In the genomic region with DNA sequence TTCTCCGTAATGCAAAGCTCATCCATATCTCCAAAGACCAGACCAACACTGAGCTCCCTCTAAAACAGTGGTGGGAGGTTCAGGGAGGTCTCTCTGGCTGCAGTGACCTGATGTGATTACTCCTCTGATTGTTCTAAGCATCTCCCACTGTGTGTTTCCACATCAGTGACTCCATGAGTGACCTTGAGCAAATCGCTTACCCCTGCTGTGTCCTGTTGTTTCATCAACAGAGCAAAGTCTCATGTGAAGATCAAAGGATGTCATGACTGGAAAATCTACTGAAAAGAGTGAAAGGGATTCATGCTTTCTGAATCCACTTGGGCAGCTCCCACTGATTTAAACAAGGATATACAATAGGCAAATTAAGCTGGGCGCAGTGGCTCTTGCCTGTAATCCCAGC, we compare ENCODE assay signal across 1 cellular context.
TF ChIP-seq lines count a peak whose summit lies in the region.

No MANE protein-coding gene starts in this region.

TF ChIP-seq in HepG2, 621 proteins besides CTCF, POLR2A, EP300 and RAD21 (continued from another document and continues in another):
- TF ChIP-seq, protein P1, sequence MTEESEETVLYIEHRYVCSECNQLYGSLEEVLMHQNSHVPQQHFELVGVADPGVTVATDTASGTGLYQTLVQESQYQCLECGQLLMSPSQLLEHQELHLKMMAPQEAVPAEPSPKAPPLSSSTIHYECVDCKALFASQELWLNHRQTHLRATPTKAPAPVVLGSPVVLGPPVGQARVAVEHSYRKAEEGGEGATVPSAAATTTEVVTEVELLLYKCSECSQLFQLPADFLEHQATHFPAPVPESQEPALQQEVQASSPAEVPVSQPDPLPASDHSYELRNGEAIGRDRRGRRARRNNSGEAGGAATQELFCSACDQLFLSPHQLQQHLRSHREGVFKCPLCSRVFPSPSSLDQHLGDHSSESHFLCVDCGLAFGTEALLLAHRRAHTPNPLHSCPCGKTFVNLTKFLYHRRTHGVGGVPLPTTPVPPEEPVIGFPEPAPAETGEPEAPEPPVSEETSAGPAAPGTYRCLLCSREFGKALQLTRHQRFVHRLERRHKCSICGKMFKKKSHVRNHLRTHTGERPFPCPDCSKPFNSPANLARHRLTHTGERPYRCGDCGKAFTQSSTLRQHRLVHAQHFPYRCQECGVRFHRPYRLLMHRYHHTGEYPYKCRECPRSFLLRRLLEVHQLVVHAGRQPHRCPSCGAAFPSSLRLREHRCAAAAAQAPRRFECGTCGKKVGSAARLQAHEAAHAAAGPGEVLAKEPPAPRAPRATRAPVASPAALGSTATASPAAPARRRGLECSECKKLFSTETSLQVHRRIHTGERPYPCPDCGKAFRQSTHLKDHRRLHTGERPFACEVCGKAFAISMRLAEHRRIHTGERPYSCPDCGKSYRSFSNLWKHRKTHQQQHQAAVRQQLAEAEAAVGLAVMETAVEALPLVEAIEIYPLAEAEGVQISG (CRISPR knock-in tag; IDR thresholded peaks at IDR 0.05), result 0 out of 2 replicates have a peak, but pooled peaks have one; percentile 25
- no peak for TF ChIP-seq ZNF7 (CRISPR knock-in tag; IDR thresholded peaks at IDR 0.05)
- TF ChIP-seq ZBTB14 (CRISPR knock-in tag; IDR thresholded peaks at IDR 0.05), result no peak
- TF ChIP-seq ISL2 (CRISPR knock-in tag; IDR thresholded peaks at IDR 0.05), result no peak
- no peak for TF ChIP-seq ARID2 (CRISPR knock-in tag; IDR thresholded peaks at IDR 0.05; ENCODE audit: borderline replicate concordance)
- TF ChIP-seq, protein P2, sequence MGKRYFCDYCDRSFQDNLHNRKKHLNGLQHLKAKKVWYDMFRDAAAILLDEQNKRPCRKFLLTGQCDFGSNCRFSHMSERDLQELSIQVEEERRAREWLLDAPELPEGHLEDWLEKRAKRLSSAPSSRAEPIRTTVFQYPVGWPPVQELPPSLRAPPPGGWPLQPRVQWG (CRISPR knock-in tag; IDR thresholded peaks at IDR 0.05; ENCODE audit: borderline replicate concordance, low read depth), result no peak
- TF ChIP-seq MZF1 (CRISPR knock-in tag; IDR thresholded peaks at IDR 0.05; ENCODE audit: borderline replicate concordance), result no peak
- TF ChIP-seq ZFX (CRISPR knock-in tag; IDR thresholded peaks at IDR 0.05; ENCODE audit: low read depth), result no peak
- TF ChIP-seq ZNF30 (CRISPR knock-in tag; IDR thresholded peaks at IDR 0.05), result no peak
- peak; percentile 84; the same call in 1 of the 2 replicates for TF ChIP-seq FOXK1 (CRISPR knock-in tag; IDR thresholded peaks at IDR 0.05; ENCODE audit: borderline replicate concordance, low read depth)
- TF ChIP-seq MBD4 (IDR thresholded peaks at IDR 0.05; ENCODE audit: borderline replicate concordance, low read length), result no peak; the same call in 1 of the 2 replicates
- 0 out of 2 replicates have a peak, but pooled peaks have one; percentile 25 for TF ChIP-seq ZHX2 (IDR thresholded peaks at IDR 0.05; ENCODE audit: low read depth)
- TF ChIP-seq ZHX2 (CRISPR knock-in tag; IDR thresholded peaks at IDR 0.05; ENCODE audit: borderline replicate concordance), result no peak
- no peak for TF ChIP-seq HMGXB3 (CRISPR knock-in tag; IDR thresholded peaks at IDR 0.05; ENCODE audit: borderline replicate concordance)
- no peak for TF ChIP-seq SYNCRIP (IDR thresholded peaks at IDR 0.05; ENCODE audit: insufficient read depth, low read depth, low read length)
- TF ChIP-seq THYN1 (CRISPR knock-in tag; IDR thresholded peaks at IDR 0.05; ENCODE audit: borderline replicate concordance, low read depth), result no peak
- TF ChIP-seq RERE (CRISPR knock-in tag; IDR thresholded peaks at IDR 0.05; ENCODE audit: low read depth), result no peak
- TF ChIP-seq MAFF (IDR thresholded peaks at IDR 0.05; ENCODE audit: low read depth, low read length), result peak; percentile 41; the same call in 1 of the 2 replicates
- no peak for TF ChIP-seq ZNF282 (IDR thresholded peaks at IDR 0.05; ENCODE audit: partially characterized antibody)
- TF ChIP-seq BORCS8-MEF2B (CRISPR knock-in tag; IDR thresholded peaks at IDR 0.05), result no peak
- TF ChIP-seq, protein P3, sequence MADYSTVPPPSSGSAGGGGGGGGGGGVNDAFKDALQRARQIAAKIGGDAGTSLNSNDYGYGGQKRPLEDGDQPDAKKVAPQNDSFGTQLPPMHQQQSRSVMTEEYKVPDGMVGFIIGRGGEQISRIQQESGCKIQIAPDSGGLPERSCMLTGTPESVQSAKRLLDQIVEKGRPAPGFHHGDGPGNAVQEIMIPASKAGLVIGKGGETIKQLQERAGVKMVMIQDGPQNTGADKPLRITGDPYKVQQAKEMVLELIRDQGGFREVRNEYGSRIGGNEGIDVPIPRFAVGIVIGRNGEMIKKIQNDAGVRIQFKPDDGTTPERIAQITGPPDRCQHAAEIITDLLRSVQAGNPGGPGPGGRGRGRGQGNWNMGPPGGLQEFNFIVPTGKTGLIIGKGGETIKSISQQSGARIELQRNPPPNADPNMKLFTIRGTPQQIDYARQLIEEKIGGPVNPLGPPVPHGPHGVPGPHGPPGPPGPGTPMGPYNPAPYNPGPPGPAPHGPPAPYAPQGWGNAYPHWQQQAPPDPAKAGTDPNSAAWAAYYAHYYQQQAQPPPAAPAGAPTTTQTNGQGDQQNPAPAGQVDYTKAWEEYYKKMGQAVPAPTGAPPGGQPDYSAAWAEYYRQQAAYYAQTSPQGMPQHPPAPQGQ (CRISPR knock-in tag; IDR thresholded peaks at IDR 0.05; ENCODE audit: borderline replicate concordance), result no peak
- no peak for TF ChIP-seq POLR2G (IDR thresholded peaks at IDR 0.05; ENCODE audit: low read depth, low read length)
- no peak for TF ChIP-seq SOX6 (IDR thresholded peaks at IDR 0.05)
- peak; percentile 91 for TF ChIP-seq SOX6 (CRISPR knock-in tag; IDR thresholded peaks at IDR 0.05)
- 0 out of 2 replicates have a peak, but pooled peaks have one; percentile 42 for TF ChIP-seq ZFP36L2 (CRISPR knock-in tag; IDR thresholded peaks at IDR 0.05)
- no peak for TF ChIP-seq ZNF432 (CRISPR knock-in tag; IDR thresholded peaks at IDR 0.05; ENCODE audit: borderline replicate concordance)
- TF ChIP-seq TARDBP (CRISPR knock-in tag; IDR thresholded peaks at IDR 0.05), result peak; percentile 74; the same call in 1 of the 2 replicates
